ENCODE assay signal across 9 cellular contexts in the genomic region with DNA sequence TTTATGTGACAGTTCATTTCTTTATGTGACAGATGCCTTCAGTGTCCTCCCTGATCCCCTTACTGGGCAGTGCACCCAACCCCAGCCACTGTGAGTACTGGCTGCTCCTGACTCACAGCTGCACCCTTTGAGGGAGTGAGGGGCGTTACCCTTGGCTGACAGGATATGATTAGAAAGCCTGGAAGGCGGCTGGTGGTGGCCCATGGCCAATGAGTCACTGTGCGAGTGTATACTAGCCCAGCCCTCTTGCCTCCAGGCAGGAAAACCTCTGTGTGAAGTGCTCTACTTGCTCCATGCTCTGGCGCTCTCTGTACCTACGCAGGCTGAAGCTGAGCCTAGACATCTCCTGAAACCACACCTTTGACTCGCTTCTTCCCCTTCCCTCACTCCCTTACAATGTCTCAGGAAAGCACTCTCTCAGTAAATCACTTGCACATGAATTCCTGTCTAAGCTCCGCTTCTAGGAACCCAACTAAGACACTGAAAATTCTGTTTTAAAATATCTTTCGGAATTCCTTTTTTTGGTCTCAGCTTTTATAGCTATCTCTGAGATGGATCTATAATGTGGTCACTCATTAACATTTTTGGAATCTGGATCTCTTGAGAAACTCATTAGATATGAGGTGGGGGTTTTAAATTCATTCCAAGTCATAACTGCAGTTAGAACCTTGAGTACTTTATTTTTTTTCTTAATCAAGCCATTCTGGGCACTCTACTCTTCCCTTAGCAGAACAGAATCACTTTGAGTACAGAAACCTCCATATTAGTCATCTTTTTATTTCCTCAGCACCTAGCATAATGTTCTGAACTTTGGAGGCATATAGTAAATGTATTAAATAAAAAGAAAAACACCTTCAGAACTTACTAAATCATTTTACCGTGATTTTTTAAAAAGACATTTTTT. TPM values are rescaled to one million over a fixed set of nuclear protein-coding genes. Genes with fewer than 3 reads are reported as not detected.
DNase-seq lines count a peak whose midpoint lies in the region; ATAC-seq, FAIRE-seq and TF ChIP-seq lines count a peak whose summit lies in the region.
"Had no signal": no experiment of that assay in that cellular context is flagged by ENCODE, and none has a peak within 500 bp of the region (broad histone marks: within the 10 kb centered on the region; RNA-seq: fewer than 3 reads in every experiment).

No MANE protein-coding gene starts in this region.

- H3K27ac Mint-ChIP-seq in WTC11 = no peak overlapping the region
- H3K27ac Mint-ChIP-seq in CD4-positive, alpha-beta memory T cell = no peak overlapping the region

- H3K4me3 Mint-ChIP-seq in WTC11 = no peak overlapping the region
- H3K4me3 Mint-ChIP-seq in CD4-positive, alpha-beta memory T cell = no peak overlapping the region

- POLR2A ChIA-PET in WTC11 (lab: Charles Lee) = interaction anchor here (0.5 to 1.1 kb wide), 2 partner anchors 13 to 133 kb away, joined by 3 to 4 read pairs; a partner anchor contains a TSS
- POLR2A ChIA-PET in CD4-positive, alpha-beta memory T cell (lab: Charles Lee; ENCODE audit: partially characterized antibody) = no interaction called here

- TF ChIP-seq POLR2A in heart left ventricle (IDR thresholded peaks at IDR 0.05) = peak in 1 of 2 donors; percentile 29

- CTCF ChIA-PET in WTC11 (lab: Charles Lee) = interaction anchor here (1.1 kb wide), 1 partner anchor 435 kb away, joined by 3 read pairs; no protein-coding TSS in a partner anchor
- CTCF ChIA-PET in CD4-positive, alpha-beta memory T cell (lab: Charles Lee; ENCODE audit: partially characterized antibody) = no interaction called here

- H3K27ac ChIP-seq in heart left ventricle (no peak overlapping the region), small intestine (ENCODE audit: low read depth in 1 of 2, low read length in 1 of 2) (no peak overlapping the region)
- no peak overlapping the region for H3K27ac ChIP-seq in CD4-positive, alpha-beta memory T cell (ENCODE audit: low read depth, low read length)

- TF ChIP-seq CTCF in WTC11 (IDR thresholded peaks at IDR 0.05) (no peak), heart left ventricle (IDR thresholded peaks at IDR 0.05) (no peak)

- H3K9me3 Mint-ChIP-seq in WTC11 = peaks cover 19% of the 10 kb centered on the region
- peaks cover 0 to 8% (median 0%) of the 10 kb centered on the region in 8 donors for H3K9me3 Mint-ChIP-seq in CD4-positive, alpha-beta memory T cell

- ATAC-seq in WTC11 = peak; percentile 96
- peak; percentile 64 to 100 (median 100) for ATAC-seq in heart left ventricle

- no peak overlapping the region for H3K4me3 ChIP-seq in heart left ventricle
- no peak overlapping the region for H3K4me3 ChIP-seq in small intestine (ENCODE audit: low read depth in 1 of 2, low read length in 2 of 2)
- no peak overlapping the region for H3K4me3 ChIP-seq in CD4-positive, alpha-beta memory T cell (ENCODE audit: low read length in 2 of 2)

- intact Hi-C loops in heart left ventricle (cut with DNase I) = no loop called here
- intact Hi-C loops in CD4-positive, alpha-beta memory T cell (cut with micrococcal nuclease) = no loop called here

- DNase-seq in Daoy (ENCODE audit: low read depth) (peak; percentile 99), HT-29 (ENCODE audit: low spot score) (peak; percentile 68), WTC11 (ENCODE audit: low spot score) (peak; percentile 25), heart left ventricle (peak; percentile 56 to 92 (median 86)), small intestine (peak; percentile 93), T-helper 9 cell (no peak), NCI-H1694 (lab: John Stamatoyannopoulos, UW) (no peak)
- DNase-seq in CD4-positive, alpha-beta memory T cell = no peak

- H3K36me3 ChIP-seq in heart left ventricle = no peaks in the 10 kb centered on the region
- no peaks in the 10 kb centered on the region for H3K36me3 ChIP-seq in small intestine (ENCODE audit: control insufficient read depth in 2 of 2, insufficient read depth in 2 of 2, low read length in 2 of 2)
- no peaks in the 10 kb centered on the region for H3K36me3 ChIP-seq in CD4-positive, alpha-beta memory T cell (ENCODE audit: insufficient read depth, low read length)

- peaks cover 11% of the 10 kb centered on the region for H3K4me1 Mint-ChIP-seq in WTC11
- no peaks in the 10 kb centered on the region for H3K4me1 Mint-ChIP-seq in CD4-positive, alpha-beta memory T cell

- FAIRE-seq in small intestine (lab: Jason Lieb, UNC) = no peak
- FAIRE-seq: islet of Langerhans had no signal

- no peaks in the 10 kb centered on the region for H3K27me3 ChIP-seq in heart left ventricle
- no peaks in the 10 kb centered on the region for H3K27me3 ChIP-seq in small intestine (ENCODE audit: control insufficient read depth in 2 of 2, insufficient read depth in 2 of 2, low read length in 2 of 2)
- H3K27me3 ChIP-seq in CD4-positive, alpha-beta memory T cell (ENCODE audit: insufficient read depth, low read length) = no peaks in the 10 kb centered on the region

- H3K27me3 Mint-ChIP-seq in WTC11 (ENCODE audit: low read depth) = peaks cover 19% of the 10 kb centered on the region
- H3K27me3 Mint-ChIP-seq in CD4-positive, alpha-beta memory T cell = peaks cover 12 to 15% of the 10 kb centered on the region in 2 donors

- no peaks in the 10 kb centered on the region for H3K36me3 Mint-ChIP-seq in WTC11
- H3K36me3 Mint-ChIP-seq in CD4-positive, alpha-beta memory T cell = no peaks in the 10 kb centered on the region

- 54 to 68% (median 61%) methylated on average over 9 of the region's 9 CpGs for WGBS in heart left ventricle, 4 donors
- 45 to 53% (median 46%) methylated on average over 9 of the region's 9 CpGs for WGBS in small intestine, 3 donors

- H3K4me1 ChIP-seq in heart left ventricle (peaks cover 0 to 4% (median 0%) of the 10 kb centered on the region in 12 donors), small intestine (ENCODE audit: control insufficient read depth in 2 of 2, insufficient read depth in 1 of 2, low read depth in 1 of 2, low read length in 1 of 2) (no peaks in the 10 kb centered on the region)
- H3K4me1 ChIP-seq in CD4-positive, alpha-beta memory T cell (ENCODE audit: insufficient read depth, low read length) = no peaks in the 10 kb centered on the region

- peaks cover 0 to 6% (median 0%) of the 10 kb centered on the region in 12 donors for H3K9me3 ChIP-seq in heart left ventricle
- H3K9me3 ChIP-seq in small intestine (ENCODE audit: control insufficient read depth, low read depth) = no peaks in the 10 kb centered on the region
- H3K9me3 ChIP-seq in CD4-positive, alpha-beta memory T cell (ENCODE audit: control insufficient read depth in 1 of 2, low read length in 2 of 2) = no peaks in the 10 kb centered on the region

TF ChIP-seq in WTC11, 78 proteins besides CTCF, POLR2A, EP300 and RAD21 (continues in another document):
- no peak for TF ChIP-seq ZNF416 (CRISPR knock-in tag; IDR thresholded peaks at IDR 0.05)
- TF ChIP-seq MXD4 (CRISPR knock-in tag; IDR thresholded peaks at IDR 0.05; ENCODE audit: borderline replicate concordance) = no peak
- TF ChIP-seq, protein P1, sequence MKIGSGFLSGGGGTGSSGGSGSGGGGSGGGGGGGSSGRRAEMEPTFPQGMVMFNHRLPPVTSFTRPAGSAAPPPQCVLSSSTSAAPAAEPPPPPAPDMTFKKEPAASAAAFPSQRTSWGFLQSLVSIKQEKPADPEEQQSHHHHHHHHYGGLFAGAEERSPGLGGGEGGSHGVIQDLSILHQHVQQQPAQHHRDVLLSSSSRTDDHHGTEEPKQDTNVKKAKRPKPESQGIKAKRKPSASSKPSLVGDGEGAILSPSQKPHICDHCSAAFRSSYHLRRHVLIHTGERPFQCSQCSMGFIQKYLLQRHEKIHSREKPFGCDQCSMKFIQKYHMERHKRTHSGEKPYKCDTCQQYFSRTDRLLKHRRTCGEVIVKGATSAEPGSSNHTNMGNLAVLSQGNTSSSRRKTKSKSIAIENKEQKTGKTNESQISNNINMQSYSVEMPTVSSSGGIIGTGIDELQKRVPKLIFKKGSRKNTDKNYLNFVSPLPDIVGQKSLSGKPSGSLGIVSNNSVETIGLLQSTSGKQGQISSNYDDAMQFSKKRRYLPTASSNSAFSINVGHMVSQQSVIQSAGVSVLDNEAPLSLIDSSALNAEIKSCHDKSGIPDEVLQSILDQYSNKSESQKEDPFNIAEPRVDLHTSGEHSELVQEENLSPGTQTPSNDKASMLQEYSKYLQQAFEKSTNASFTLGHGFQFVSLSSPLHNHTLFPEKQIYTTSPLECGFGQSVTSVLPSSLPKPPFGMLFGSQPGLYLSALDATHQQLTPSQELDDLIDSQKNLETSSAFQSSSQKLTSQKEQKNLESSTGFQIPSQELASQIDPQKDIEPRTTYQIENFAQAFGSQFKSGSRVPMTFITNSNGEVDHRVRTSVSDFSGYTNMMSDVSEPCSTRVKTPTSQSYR (CRISPR knock-in tag; IDR thresholded peaks at IDR 0.05) = no peak
- TF ChIP-seq OVOL2 (CRISPR knock-in tag; IDR thresholded peaks at IDR 0.05; ENCODE audit: borderline replicate concordance) = no peak
- no peak for TF ChIP-seq CREB1 (CRISPR knock-in tag; IDR thresholded peaks at IDR 0.05)
- TF ChIP-seq EMX1 (CRISPR knock-in tag; IDR thresholded peaks at IDR 0.05) = no peak
- no peak for TF ChIP-seq SP1 (CRISPR knock-in tag; conservative IDR thresholded peaks at IDR 0.05)

RNA-seq across cellular contexts. Expression of a gene that starts 25.3 kb away (rescaled TPM):
- 27.7 and 83.7 TPM in 2 replicates for total RNA-seq in Daoy (2014; rRNA removed; shearing (Covaris generic))
- 8.3 and 9.0 TPM in 2 replicates for total RNA-seq in HT-29 (2014; rRNA removed; shearing (Covaris generic))
- total RNA-seq in WTC11 (2021) (9.0 to 12.0 TPM (median 11.1 TPM) in 3 replicates), heart left ventricle (10 to 100 TPM; 21.4 to 36.1 (median 27.0) TPM)
- polyA plus RNA-seq in heart left ventricle (10 to 100 TPM in 1 of 2 donors, 1 to 10 TPM in 1; 4.7 to 13.1 TPM), small intestine (10 to 100 TPM in 1 of 3 donors, 1 to 10 TPM in 2; 8.2 to 10.7 (median 8.9) TPM)
- 10 to 100 TPM; 20.9 to 25.3 TPM for total RNA-seq in CD4-positive, alpha-beta memory T cell
- polyA plus RNA-seq in CD4-positive, alpha-beta memory T cell = 1 to 10 TPM; 2.9 to 4.2 TPM

Comparison
In these comparisons a context has a peak if more than half of its experiments do, and no peak if none do; other contexts are left out.
1. DNase-seq: peak in Daoy (single experiment), HT-29 (single experiment), WTC11 (single experiment), heart left ventricle (5 of 5) and small intestine (single experiment); none in T-helper 9 cell (single experiment), NCI-H1694 (single experiment) and CD4-positive, alpha-beta memory T cell (0 of 5).